ENCODE assay signal across 12 cellular contexts in genomic region chr20:47432251-47433210, GRCh38.
DNase-seq lines count a peak whose midpoint lies in the region; ATAC-seq and TF ChIP-seq lines count a peak whose summit lies in the region.
"Had no signal": no experiment of that assay in that cellular context is flagged by ENCODE, and none has a peak within 500 bp of the region (broad histone marks: within the 10 kb centered on the region; RNA-seq: fewer than 3 reads in every experiment).

No MANE protein-coding gene starts in this region.

- no peak for DNase-seq in activated CD4-positive, alpha-beta T cell treated with anti-CD3 and anti-CD28 coated beads, Interleukin-2, amount 10 ng/mL, durations not matched to agents 7 days and 5 days
- DNase-seq in activated CD4-positive, alpha-beta T cell treated with anti-CD3 and anti-CD28 coated beads, Interleukin-2, amount 50 U/mL, for 4 hours, result no peak
- DNase-seq in RKO (ENCODE audit: low spot score) (peak; percentile 88), esophagus squamous epithelium (lab: John Stamatoyannopoulos, UW) (no peak), ureter (ENCODE audit: low spot score) (peak; percentile 46), substantia nigra (lab: John Stamatoyannopoulos, UW) (no peak), dorsolateral prefrontal cortex (no peak)
- DNase-seq: activated T-cell treated with anti-CD3 and anti-CD28 coated beads, Interleukin-2, amount 50 U/mL, for 4 hours; MM.1S; transverse colon had no signal

- H3K36me3 Mint-ChIP-seq in activated CD4-positive, alpha-beta T cell treated with anti-CD3 and anti-CD28 coated beads, Interleukin-2, amount 10 ng/mL, durations not matched to agents 7 days and 5 days (ENCODE audit: low read depth), result peaks cover 3% of the 10 kb centered on the region

- no peaks in the 10 kb centered on the region for H3K36me3 ChIP-seq in esophagus squamous epithelium
- H3K36me3 ChIP-seq: prostate gland, transverse colon had no signal

- H3K4me1 Mint-ChIP-seq in activated CD4-positive, alpha-beta T cell treated with anti-CD3 and anti-CD28 coated beads, Interleukin-2, amount 10 ng/mL, durations not matched to agents 7 days and 5 days, result no peaks in the 10 kb centered on the region

- peaks cover 7% of the 10 kb centered on the region for H3K9me3 Mint-ChIP-seq in activated CD4-positive, alpha-beta T cell treated with anti-CD3 and anti-CD28 coated beads, Interleukin-2, amount 10 ng/mL, durations not matched to agents 7 days and 5 days

- CTCF ChIA-PET in activated CD4-positive, alpha-beta T cell treated with anti-CD3 and anti-CD28 coated beads, Interleukin-2, amount 10 ng/mL, durations not matched to agents 7 days and 5 days (lab: Charles Lee), result interaction anchor here (0.9 to 1.3 kb wide), 3 partner anchors 11 to 64 kb away, joined by 3 read pairs; no protein-coding TSS in a partner anchor

- H3K27me3 Mint-ChIP-seq in activated CD4-positive, alpha-beta T cell treated with anti-CD3 and anti-CD28 coated beads, Interleukin-2, amount 10 ng/mL, durations not matched to agents 7 days and 5 days, result peaks cover 6% of the 10 kb centered on the region

- H3K27ac ChIP-seq in esophagus squamous epithelium, result peak overlapping the region; percentile 49 to 76 (median 70)
- no peak overlapping the region for H3K27ac ChIP-seq in substantia nigra (ENCODE audit: low read depth, low read length, poor library complexity, severe bottlenecking)
- H3K27ac ChIP-seq in dorsolateral prefrontal cortex, result no peak overlapping the region
- H3K27ac ChIP-seq: prostate gland, transverse colon had no signal

- POLR2A ChIA-PET in activated CD4-positive, alpha-beta T cell treated with anti-CD3 and anti-CD28 coated beads, Interleukin-2, amount 10 ng/mL, durations not matched to agents 7 days and 5 days (lab: Charles Lee), result interaction anchor here (0.6 kb wide), 1 partner anchor 181 kb away, joined by 6 read pairs; no protein-coding TSS in a partner anchor

- H3K27me3 ChIP-seq in esophagus squamous epithelium (no peaks in the 10 kb centered on the region), dorsolateral prefrontal cortex (no peaks in the 10 kb centered on the region)
- H3K27me3 ChIP-seq: transverse colon had no signal

- WGBS in esophagus squamous epithelium, 2 donors, result 39 to 59% methylated on average over 14 to 15 of the region's 15 CpGs

- H3K9me3 ChIP-seq in esophagus squamous epithelium, result peaks cover 0 to 6% (median 4%) of the 10 kb centered on the region in 3 donors
- H3K9me3 ChIP-seq: prostate gland had no signal

- intact Hi-C loops in esophagus squamous epithelium (cut with DNase I) (no loop called here), dorsolateral prefrontal cortex (cut with DNase I) (no loop called here)

- TF ChIP-seq CTCF in esophagus squamous epithelium (IDR thresholded peaks at IDR 0.05) (no peak), dorsolateral prefrontal cortex (IDR thresholded peaks at IDR 0.05 in 54 of 56, conservative IDR thresholded peaks at IDR 0.05 in 2 of 56; ENCODE audit: low read depth in 1 of 56, partially characterized antibody in 56 of 56) (no peak)

- peaks cover 4 to 39% (median 9%) of the 10 kb centered on the region in 3 donors for H3K4me1 ChIP-seq in esophagus squamous epithelium
- H3K4me1 ChIP-seq: prostate gland, transverse colon had no signal

- no peak overlapping the region for H3K4me3 Mint-ChIP-seq in activated CD4-positive, alpha-beta T cell treated with anti-CD3 and anti-CD28 coated beads, Interleukin-2, amount 10 ng/mL, durations not matched to agents 7 days and 5 days
- H3K4me3 Mint-ChIP-seq: activated T-cell treated with anti-CD3 and anti-CD28 coated beads, Interleukin-2, amount 50 U/mL, for 4 hours had no signal

- H3K27ac Mint-ChIP-seq in activated CD4-positive, alpha-beta T cell treated with anti-CD3 and anti-CD28 coated beads, Interleukin-2, amount 10 ng/mL, durations not matched to agents 7 days and 5 days, result peak overlapping the region; percentile 33

- H3K4me3 ChIP-seq in esophagus squamous epithelium, result no peak overlapping the region
- H3K4me3 ChIP-seq in dorsolateral prefrontal cortex, result no peak overlapping the region
- H3K4me3 ChIP-seq: prostate gland, transverse colon had no signal

- TF ChIP-seq POLR2A in esophagus squamous epithelium (IDR thresholded peaks at IDR 0.05), result no peak

- no peak for ATAC-seq in GM19397 (IDR thresholded peaks at IDR 0.05; ENCODE audit: unreplicated experiment)
- ATAC-seq: activated T-cell treated with anti-CD3 and anti-CD28 coated beads, Interleukin-2, amount 50 U/mL, for 4 hours had no signal

Comparison
In these comparisons a context has a peak if more than half of its experiments do, and no peak if none do; other contexts are left out.
1. DNase-seq: peak in RKO (single experiment) and ureter (single experiment); none in activated CD4-positive, alpha-beta T cell treated with anti-CD3 and anti-CD28 coated beads, Interleukin-2, amount 10 ng/mL, durations not matched to agents 7 days and 5 days (single experiment), activated CD4-positive, alpha-beta T cell treated with anti-CD3 and anti-CD28 coated beads, Interleukin-2, amount 50 U/mL, for 4 hours (0 of 2), esophagus squamous epithelium (single experiment), substantia nigra (0 of 49) and dorsolateral prefrontal cortex (0 of 10).
2. H3K27ac ChIP-seq: peak in esophagus squamous epithelium (4 of 4); none in substantia nigra (single experiment) and dorsolateral prefrontal cortex (0 of 59).